Comparison of ENCODE assay signal across 8 cellular contexts in genomic region chr6:160767019-160767646, GRCh38.
DNase-seq lines count a peak whose midpoint lies in the region; ATAC-seq and TF ChIP-seq lines count a peak whose summit lies in the region.

No MANE protein-coding gene starts in this region.

- H3K36me3 Mint-ChIP-seq in activated CD4-positive, alpha-beta T cell treated with anti-CD3 and anti-CD28 coated beads, Interleukin-2, amount 10 ng/mL, durations not matched to agents 24 days and 14 days (ENCODE audit: low read depth): no peaks in the 10 kb centered on the region

- H3K27ac Mint-ChIP-seq in activated CD4-positive, alpha-beta T cell treated with anti-CD3 and anti-CD28 coated beads, Interleukin-2, amount 10 ng/mL, durations not matched to agents 24 days and 14 days: no peak overlapping the region

- H3K27ac ChIP-seq in duodenal mucosa (ENCODE audit: low read depth, low read length): no peak overlapping the region
- no peak overlapping the region for H3K27ac ChIP-seq in lower lobe of right lung

- H3K27me3 ChIP-seq in duodenal mucosa (ENCODE audit: control insufficient read depth in 1 of 2, insufficient read depth in 2 of 2, low read length in 2 of 2) (no peaks in the 10 kb centered on the region), lower lobe of right lung (ENCODE audit: low read depth) (peaks cover 9% of the 10 kb centered on the region)

- DNase-seq in NCI-H1092 treated with DMSO at 0.1 percent for 48 hours (lab: John Stamatoyannopoulos, UW) (peak; percentile 57), lower lobe of right lung (peak; percentile 72), SW480 (ENCODE audit: low spot score) (no peak)
- peak; percentile 82 for DNase-seq in activated CD4-positive, alpha-beta T cell treated with anti-CD3 and anti-CD28 coated beads, Interleukin-2, amount 10 ng/mL, durations not matched to agents 24 days and 14 days
- peak; percentile 39 to 50 for DNase-seq in stimulated activated CD4-positive, alpha-beta T cell treated with anti-CD3 and anti-CD28 coated beads, Interleukin-4, amount 100 ng/mL, for 48 hours (ENCODE audit: low read depth in 2 of 2)

- ATAC-seq in HG02571 (IDR thresholded peaks at IDR 0.05; ENCODE audit: unreplicated experiment) (peak; percentile 96), lower lobe of right lung (peak; percentile 92 to 94)

- H3K9ac ChIP-seq in duodenal mucosa (ENCODE audit: low read depth in 1 of 2, low read length in 2 of 2): no peak overlapping the region

- H3K27me3 Mint-ChIP-seq in activated CD4-positive, alpha-beta T cell treated with anti-CD3 and anti-CD28 coated beads, Interleukin-2, amount 10 ng/mL, durations not matched to agents 24 days and 14 days: peaks cover 18% of the 10 kb centered on the region

- peak overlapping the region; percentile 79 for H3K4me3 Mint-ChIP-seq in activated CD4-positive, alpha-beta T cell treated with anti-CD3 and anti-CD28 coated beads, Interleukin-2, amount 10 ng/mL, durations not matched to agents 24 days and 14 days

- H3K4me1 Mint-ChIP-seq in activated CD4-positive, alpha-beta T cell treated with anti-CD3 and anti-CD28 coated beads, Interleukin-2, amount 10 ng/mL, durations not matched to agents 24 days and 14 days: peaks cover 2% of the 10 kb centered on the region

- H3K9me3 ChIP-seq in duodenal mucosa (ENCODE audit: control insufficient read depth in 1 of 2, low read length in 2 of 2) (peaks cover 0 to 6% of the 10 kb centered on the region in 2 donors), lower lobe of right lung (peaks cover 1% of the 10 kb centered on the region)

- peak; percentile 87 for TF ChIP-seq CTCF in GM12872 (IDR thresholded peaks at IDR 0.05; ENCODE audit: insufficient read depth, low read depth, low read length)
- TF ChIP-seq CTCF in lower lobe of right lung (IDR thresholded peaks at IDR 0.05): peak; percentile 73

- H3K36me3 ChIP-seq in duodenal mucosa (ENCODE audit: control insufficient read depth in 1 of 2, insufficient read depth in 2 of 2, low read length in 2 of 2) (no peaks in the 10 kb centered on the region), lower lobe of right lung (no peaks in the 10 kb centered on the region)

- peak overlapping the region; percentile 48 to 59 for H3K4me3 ChIP-seq in duodenal mucosa (ENCODE audit: low read depth in 1 of 2, low read length in 2 of 2)
- peak overlapping the region; percentile 39 for H3K4me3 ChIP-seq in lower lobe of right lung

- H3K4me1 ChIP-seq in duodenal mucosa (ENCODE audit: control insufficient read depth in 1 of 2, insufficient read depth in 2 of 2, low read length in 2 of 2) (no peaks in the 10 kb centered on the region), lower lobe of right lung (peaks cover 5% of the 10 kb centered on the region)

- intact Hi-C loops in activated CD4-positive, alpha-beta T cell treated with anti-CD3 and anti-CD28 coated beads, Interleukin-2, amount 10 ng/mL, durations not matched to agents 24 days and 14 days (cut with micrococcal nuclease): loop anchor here (5.0 kb wide), 1 partner anchor 250 kb away; no protein-coding TSS in a partner anchor
- intact Hi-C loops in lower lobe of right lung (cut with DNase I): no loop called here

- H3K9me3 Mint-ChIP-seq in activated CD4-positive, alpha-beta T cell treated with anti-CD3 and anti-CD28 coated beads, Interleukin-2, amount 10 ng/mL, durations not matched to agents 24 days and 14 days: no peaks in the 10 kb centered on the region
